In the genomic region with DNA sequence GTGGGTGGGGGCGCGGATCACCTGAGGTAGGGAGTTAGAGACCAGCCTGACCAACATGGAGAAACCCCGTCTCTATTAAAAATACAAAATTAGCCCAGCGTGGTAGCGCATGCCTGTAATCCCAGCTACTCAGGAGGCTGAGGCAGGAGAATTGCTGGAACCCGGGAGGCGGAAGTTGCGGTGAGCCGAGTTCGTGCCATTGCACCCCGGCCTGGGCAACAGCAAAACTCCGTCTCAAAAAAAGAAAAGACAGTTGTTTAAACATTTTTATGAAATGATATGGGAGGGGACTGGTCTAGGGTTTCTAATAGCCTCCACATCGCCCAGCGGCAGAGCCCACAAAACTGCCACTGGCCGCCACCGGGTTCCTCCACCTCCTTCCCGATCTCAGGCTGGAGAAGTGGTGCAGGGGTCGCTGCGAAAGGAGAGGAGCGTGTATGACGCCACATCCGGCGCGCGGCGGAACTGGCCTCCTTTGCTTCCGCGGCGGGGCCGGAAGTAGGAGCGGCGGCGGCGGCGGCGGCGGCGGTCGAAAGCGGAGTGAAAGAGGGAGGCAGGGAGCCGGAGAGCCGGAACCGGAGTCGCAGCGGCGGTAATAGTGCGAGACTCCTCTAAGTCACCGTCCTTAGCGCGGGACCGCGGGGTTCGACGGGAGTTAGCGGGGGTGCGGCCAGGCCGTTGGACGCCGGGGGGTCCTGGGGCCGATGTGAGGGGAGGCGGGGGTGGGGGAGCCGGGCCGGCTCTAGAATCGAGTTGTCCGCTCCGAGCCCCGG, we compare ENCODE assay signal across 1 cellular context.
TF ChIP-seq lines count a peak whose summit lies in the region.

Gene PPP4C (plus strand): TSS at position 492 of the 773 bp plus-strand sequence. CDS start 384 bp downstream, outside the sequence.

TF ChIP-seq in HepG2, 621 proteins besides CTCF, POLR2A, EP300 and RAD21 (continued from another document and continues in another):
- TF ChIP-seq, protein P1, sequence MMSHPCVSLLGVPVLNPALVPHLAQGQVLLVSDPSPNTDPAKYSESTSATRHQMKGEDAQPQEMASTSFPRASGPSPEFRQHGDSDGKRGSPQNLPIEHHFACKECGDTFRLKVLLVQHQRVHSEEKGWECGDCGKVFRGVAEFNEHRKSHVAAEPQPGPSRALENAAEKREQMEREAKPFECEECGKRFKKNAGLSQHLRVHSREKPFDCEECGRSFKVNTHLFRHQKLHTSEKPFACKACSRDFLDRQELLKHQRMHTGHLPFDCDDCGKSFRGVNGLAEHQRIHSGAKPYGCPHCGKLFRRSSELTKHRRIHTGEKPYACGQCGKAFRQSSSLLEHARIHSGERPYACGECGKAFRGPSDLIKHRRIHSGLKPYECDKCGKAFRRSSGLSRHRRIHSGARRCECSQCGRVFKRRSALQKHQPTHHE (CRISPR knock-in tag; IDR thresholded peaks at IDR 0.05; ENCODE audit: borderline replicate concordance) = no peak; the same call in 1 of the 2 replicates
- TF ChIP-seq ZFP37 (CRISPR knock-in tag; IDR thresholded peaks at IDR 0.05; ENCODE audit: borderline replicate concordance) (no peak), KMT2A (CRISPR knock-in tag; IDR thresholded peaks at IDR 0.05) (peak; percentile 67), MAFG (CRISPR knock-in tag; IDR thresholded peaks at IDR 0.05) (no peak), ZNF276 (CRISPR knock-in tag; IDR thresholded peaks at IDR 0.05; ENCODE audit: low read depth) (no peak), ZNF3 (CRISPR knock-in tag; IDR thresholded peaks at IDR 0.05) (no peak), JUN (CRISPR knock-in tag; IDR thresholded peaks at IDR 0.05) (no peak), PAX8 (CRISPR knock-in tag; IDR thresholded peaks at IDR 0.05; ENCODE audit: borderline replicate concordance) (no peak; the same call in 1 of the 2 replicates), MATR3 (CRISPR knock-in tag; IDR thresholded peaks at IDR 0.05) (no peak), BRD4 (CRISPR knock-in tag; IDR thresholded peaks at IDR 0.05) (no peak; the same call in 1 of the 2 replicates), IRF2 (CRISPR knock-in tag; IDR thresholded peaks at IDR 0.05) (no peak; the same call in 1 of the 2 replicates), NCOR1 (IDR thresholded peaks at IDR 0.05; ENCODE audit: borderline replicate concordance, low read length) (no peak; the same call in 1 of the 2 replicates), KLF15 (CRISPR knock-in tag; IDR thresholded peaks at IDR 0.05; ENCODE audit: borderline replicate concordance) (no peak; the same call in 1 of the 2 replicates), ZNF562 (CRISPR knock-in tag; IDR thresholded peaks at IDR 0.05; ENCODE audit: borderline replicate concordance) (no peak), ZNF530 (CRISPR knock-in tag; IDR thresholded peaks at IDR 0.05; ENCODE audit: low read depth) (no peak), TIGD3 (CRISPR knock-in tag; IDR thresholded peaks at IDR 0.05; ENCODE audit: borderline replicate concordance) (no peak), RBM22 (optimal IDR thresholded peaks at IDR 0.05; ENCODE audit: low read length) (peak; percentile 75), SATB2 (CRISPR knock-in tag; IDR thresholded peaks at IDR 0.05) (no peak), ARHGAP35 (CRISPR knock-in tag; IDR thresholded peaks at IDR 0.05; ENCODE audit: borderline replicate concordance) (peak; percentile 5; the same call in 1 of the 2 replicates), SMYD3 (CRISPR knock-in tag; IDR thresholded peaks at IDR 0.05) (0 out of 2 replicates have a peak, but pooled peaks have one; percentile 45), JDP2 (CRISPR knock-in tag; IDR thresholded peaks at IDR 0.05; ENCODE audit: borderline replicate concordance) (no peak), ZNF292 (CRISPR knock-in tag; IDR thresholded peaks at IDR 0.05; ENCODE audit: borderline replicate concordance, low read depth) (no peak), NAIF1 (CRISPR knock-in tag; IDR thresholded peaks at IDR 0.05; ENCODE audit: borderline replicate concordance) (no peak), ARID5B (CRISPR knock-in tag; IDR thresholded peaks at IDR 0.05) (0 out of 2 replicates have a peak, but pooled peaks have one; percentile 20), MBNL3 (CRISPR knock-in tag; conservative IDR thresholded peaks at IDR 0.05) (no peak), ZNF383 (CRISPR knock-in tag; IDR thresholded peaks at IDR 0.05; ENCODE audit: borderline replicate concordance) (no peak), ZNF777 (CRISPR knock-in tag; IDR thresholded peaks at IDR 0.05) (no peak), ZBTB10 (CRISPR knock-in tag; IDR thresholded peaks at IDR 0.05; ENCODE audit: borderline replicate concordance) (peak; percentile 5; the same call in 1 of the 2 replicates)
- TF ChIP-seq, protein P2, sequence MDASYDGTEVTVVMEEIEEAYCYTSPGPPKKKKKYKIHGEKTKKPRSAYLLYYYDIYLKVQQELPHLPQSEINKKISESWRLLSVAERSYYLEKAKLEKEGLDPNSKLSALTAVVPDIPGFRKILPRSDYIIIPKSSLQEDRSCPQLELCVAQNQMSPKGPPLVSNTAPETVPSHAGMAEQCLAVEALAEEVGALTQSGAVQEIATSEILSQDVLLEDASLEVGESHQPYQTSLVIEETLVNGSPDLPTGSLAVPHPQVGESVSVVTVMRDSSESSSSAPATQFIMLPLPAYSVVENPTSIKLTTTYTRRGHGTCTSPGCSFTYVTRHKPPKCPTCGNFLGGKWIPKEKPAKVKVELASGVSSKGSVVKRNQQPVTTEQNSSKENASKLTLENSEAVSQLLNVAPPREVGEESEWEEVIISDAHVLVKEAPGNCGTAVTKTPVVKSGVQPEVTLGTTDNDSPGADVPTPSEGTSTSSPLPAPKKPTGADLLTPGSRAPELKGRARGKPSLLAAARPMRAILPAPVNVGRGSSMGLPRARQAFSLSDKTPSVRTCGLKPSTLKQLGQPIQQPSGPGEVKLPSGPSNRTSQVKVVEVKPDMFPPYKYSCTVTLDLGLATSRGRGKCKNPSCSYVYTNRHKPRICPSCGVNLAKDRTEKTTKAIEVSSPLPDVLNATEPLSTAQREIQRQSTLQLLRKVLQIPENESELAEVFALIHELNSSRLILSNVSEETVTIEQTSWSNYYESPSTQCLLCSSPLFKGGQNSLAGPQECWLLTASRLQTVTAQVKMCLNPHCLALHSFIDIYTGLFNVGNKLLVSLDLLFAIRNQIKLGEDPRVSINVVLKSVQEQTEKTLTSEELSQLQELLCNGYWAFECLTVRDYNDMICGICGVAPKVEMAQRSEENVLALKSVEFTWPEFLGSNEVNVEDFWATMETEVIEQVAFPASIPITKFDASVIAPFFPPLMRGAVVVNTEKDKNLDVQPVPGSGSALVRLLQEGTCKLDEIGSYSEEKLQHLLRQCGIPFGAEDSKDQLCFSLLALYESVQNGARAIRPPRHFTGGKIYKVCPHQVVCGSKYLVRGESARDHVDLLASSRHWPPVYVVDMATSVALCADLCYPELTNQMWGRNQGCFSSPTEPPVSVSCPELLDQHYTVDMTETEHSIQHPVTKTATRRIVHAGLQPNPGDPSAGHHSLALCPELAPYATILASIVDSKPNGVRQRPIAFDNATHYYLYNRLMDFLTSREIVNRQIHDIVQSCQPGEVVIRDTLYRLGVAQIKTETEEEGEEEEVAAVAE (CRISPR knock-in tag; IDR thresholded peaks at IDR 0.05; ENCODE audit: borderline replicate concordance) = no peak
- TF ChIP-seq, protein P3, sequence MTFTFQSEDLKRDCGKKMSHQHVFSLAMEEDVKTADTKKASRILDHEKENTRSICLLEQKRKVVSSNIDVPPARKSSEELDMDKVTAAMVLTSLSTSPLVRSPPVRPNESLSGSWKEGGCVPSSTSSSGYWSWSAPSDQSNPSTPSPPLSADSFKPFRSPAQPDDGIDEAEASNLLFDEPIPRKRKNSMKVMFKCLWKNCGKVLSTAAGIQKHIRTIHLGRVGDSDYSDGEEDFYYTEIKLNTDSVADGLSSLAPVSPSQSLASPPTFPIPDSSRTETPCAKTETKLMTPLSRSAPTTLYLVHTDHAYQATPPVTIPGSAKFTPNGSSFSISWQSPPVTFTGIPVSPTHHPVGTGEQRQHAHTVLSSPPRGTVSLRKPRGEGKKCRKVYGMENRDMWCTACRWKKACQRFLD (CRISPR knock-in tag; IDR thresholded peaks at IDR 0.05; ENCODE audit: borderline replicate concordance) = no peak
- TF ChIP-seq, protein P4, sequence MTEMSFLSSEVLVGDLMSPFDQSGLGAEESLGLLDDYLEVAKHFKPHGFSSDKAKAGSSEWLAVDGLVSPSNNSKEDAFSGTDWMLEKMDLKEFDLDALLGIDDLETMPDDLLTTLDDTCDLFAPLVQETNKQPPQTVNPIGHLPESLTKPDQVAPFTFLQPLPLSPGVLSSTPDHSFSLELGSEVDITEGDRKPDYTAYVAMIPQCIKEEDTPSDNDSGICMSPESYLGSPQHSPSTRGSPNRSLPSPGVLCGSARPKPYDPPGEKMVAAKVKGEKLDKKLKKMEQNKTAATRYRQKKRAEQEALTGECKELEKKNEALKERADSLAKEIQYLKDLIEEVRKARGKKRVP (CRISPR knock-in tag; IDR thresholded peaks at IDR 0.05) = peak in 1 of 2 experiments; percentile 81; a peak in 2 of 4 replicates
- TF ChIP-seq, protein P5, sequence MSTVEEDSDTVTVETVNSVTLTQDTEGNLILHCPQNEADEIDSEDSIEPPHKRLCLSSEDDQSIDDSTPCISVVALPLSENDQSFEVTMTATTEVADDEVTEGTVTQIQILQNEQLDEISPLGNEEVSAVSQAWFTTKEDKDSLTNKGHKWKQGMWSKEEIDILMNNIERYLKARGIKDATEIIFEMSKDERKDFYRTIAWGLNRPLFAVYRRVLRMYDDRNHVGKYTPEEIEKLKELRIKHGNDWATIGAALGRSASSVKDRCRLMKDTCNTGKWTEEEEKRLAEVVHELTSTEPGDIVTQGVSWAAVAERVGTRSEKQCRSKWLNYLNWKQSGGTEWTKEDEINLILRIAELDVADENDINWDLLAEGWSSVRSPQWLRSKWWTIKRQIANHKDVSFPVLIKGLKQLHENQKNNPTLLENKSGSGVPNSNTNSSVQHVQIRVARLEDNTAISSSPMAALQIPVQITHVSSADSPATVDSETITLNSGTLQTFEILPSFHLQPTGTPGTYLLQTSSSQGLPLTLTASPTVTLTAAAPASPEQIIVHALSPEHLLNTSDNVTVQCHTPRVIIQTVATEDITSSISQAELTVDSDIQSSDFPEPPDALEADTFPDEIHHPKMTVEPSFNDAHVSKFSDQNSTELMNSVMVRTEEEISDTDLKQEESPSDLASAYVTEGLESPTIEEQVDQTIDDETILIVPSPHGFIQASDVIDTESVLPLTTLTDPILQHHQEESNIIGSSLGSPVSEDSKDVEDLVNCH (CRISPR knock-in tag; IDR thresholded peaks at IDR 0.05) = 0 out of 2 replicates have a peak, but pooled peaks have one; percentile 13
